ENCODE assay signal across 8 cellular contexts in genomic region chr9:114082017-114082735, GRCh38. TPM values are rescaled to one million over a fixed set of nuclear protein-coding genes. Genes with fewer than 3 reads are reported as not detected.
DNase-seq lines count a peak whose midpoint lies in the region; ATAC-seq and TF ChIP-seq lines count a peak whose summit lies in the region.

No MANE protein-coding gene starts in this region.

- intact Hi-C loops in CD4-positive, alpha-beta T cell (cut with DNase I, micrococcal nuclease), result loop anchor here (1.0 to 5.0 kb wide), 3 partner anchors 208 to 400 kb away; no protein-coding TSS in a partner anchor

- ATAC-seq in CD4-positive, alpha-beta T cell (ENCODE audit: poor library complexity), result peak; percentile 59
- ATAC-seq in GM19452 (IDR thresholded peaks at IDR 0.05; ENCODE audit: unreplicated experiment), result peak; percentile 91

- WGBS in endodermal cell (ENCODE audit: insufficient coverage in 1 of 2, insufficient read length in 1 of 2), 2 experiments, result 57 to 63% methylated on average over 8 to 10 of the region's 10 CpGs

- peak; percentile 53 to 79 (median 70) for DNase-seq in CD4-positive, alpha-beta T cell
- peak; percentile 60 for DNase-seq in HS-5 (ENCODE audit: low read depth)
- DNase-seq in NOMO-1 treated with DMSO at 0.1 percent for 48 hours (lab: John Stamatoyannopoulos, UW; ENCODE audit: unreplicated experiment), result peak; percentile 60
- DNase-seq in activated CD8-positive, alpha-beta memory T cell treated with anti-CD3 and anti-CD28 coated beads for 24 hours, result peak; percentile 92
- peak; percentile 96 for DNase-seq in endodermal cell
- peak; percentile 78 to 92 for DNase-seq in mesothelial cell of epicardium (ENCODE audit: low spot score in 2 of 2, unreplicated experiment in 2 of 2)
- DNase-seq in stimulated activated CD8-positive, alpha-beta memory T cell treated with anti-CD3 and anti-CD28 coated beads, Interleukin-2, amount 100 ng/mL, for 1 hour (ENCODE audit: low read depth in 2 of 2), result peak; percentile 41 to 63

- H3K36me3 Mint-ChIP-seq in CD4-positive, alpha-beta T cell (ENCODE audit: low read depth), result no peaks in the 10 kb centered on the region
- no peaks in the 10 kb centered on the region for H3K36me3 Mint-ChIP-seq in endodermal cell (ENCODE audit: low read depth)
- no peaks in the 10 kb centered on the region for H3K36me3 Mint-ChIP-seq in mesothelial cell of epicardium

- no peak overlapping the region for H3K4me3 ChIP-seq in endodermal cell (ENCODE audit: low read length)

- POLR2A ChIA-PET in CD4-positive, alpha-beta T cell (lab: Charles Lee), result no interaction called here

- no peak overlapping the region for H3K27ac ChIP-seq in CD4-positive, alpha-beta T cell (ENCODE audit: low read depth, low read length)
- no peak overlapping the region for H3K27ac ChIP-seq in endodermal cell (ENCODE audit: low read depth, low read length)

- H3K4me1 Mint-ChIP-seq in CD4-positive, alpha-beta T cell (ENCODE audit: low read depth), result no peaks in the 10 kb centered on the region
- H3K4me1 Mint-ChIP-seq in endodermal cell, result peaks cover 26% of the 10 kb centered on the region
- H3K4me1 Mint-ChIP-seq in mesothelial cell of epicardium, result no peaks in the 10 kb centered on the region

- CTCF ChIA-PET in CD4-positive, alpha-beta T cell (lab: Charles Lee), result interaction anchor here (0.6 to 1.1 kb wide), 10 partner anchors 9 to 209 kb away, joined by 3 to 5 read pairs (median 3); no protein-coding TSS in a partner anchor

- no peaks in the 10 kb centered on the region for H3K9me3 Mint-ChIP-seq in CD4-positive, alpha-beta T cell
- peaks cover 3% of the 10 kb centered on the region for H3K9me3 Mint-ChIP-seq in endodermal cell
- H3K9me3 Mint-ChIP-seq in mesothelial cell of epicardium, result no peaks in the 10 kb centered on the region

- no peak overlapping the region for H3K27ac Mint-ChIP-seq in CD4-positive, alpha-beta T cell
- H3K27ac Mint-ChIP-seq in endodermal cell (no peak overlapping the region), mesothelial cell of epicardium (no peak overlapping the region)

- H3K27me3 Mint-ChIP-seq in CD4-positive, alpha-beta T cell, result peaks cover 16% of the 10 kb centered on the region
- peaks cover 9% of the 10 kb centered on the region for H3K27me3 Mint-ChIP-seq in endodermal cell (ENCODE audit: insufficient read depth)
- H3K27me3 Mint-ChIP-seq in mesothelial cell of epicardium (ENCODE audit: low read depth), result peaks cover 10% of the 10 kb centered on the region

- H3K4me1 ChIP-seq in endodermal cell (ENCODE audit: control insufficient read depth, insufficient read depth, low read length), result no peaks in the 10 kb centered on the region

- H3K9ac ChIP-seq in endodermal cell (ENCODE audit: extremely low read depth, low read length, poor library complexity, severe bottlenecking), result no peak overlapping the region

- H3K27me3 ChIP-seq in CD4-positive, alpha-beta T cell (ENCODE audit: control insufficient read depth, insufficient read depth, low read length), result no peaks in the 10 kb centered on the region
- peaks cover 8% of the 10 kb centered on the region for H3K27me3 ChIP-seq in endodermal cell (ENCODE audit: control insufficient read depth, insufficient read depth, low read length, poor library complexity, severe bottlenecking)

- H3K36me3 ChIP-seq in endodermal cell (ENCODE audit: control insufficient read depth, insufficient read depth, low read length), result no peaks in the 10 kb centered on the region

- no peaks in the 10 kb centered on the region for H3K9me3 ChIP-seq in CD4-positive, alpha-beta T cell (ENCODE audit: control insufficient read depth, low read length)
- H3K9me3 ChIP-seq in endodermal cell (ENCODE audit: control insufficient read depth, low read length), result no peaks in the 10 kb centered on the region

- H3K4me3 Mint-ChIP-seq in CD4-positive, alpha-beta T cell, result no peak overlapping the region
- H3K4me3 Mint-ChIP-seq in endodermal cell (no peak overlapping the region), mesothelial cell of epicardium (no peak overlapping the region)

- TF ChIP-seq CTCF in CD4-positive, alpha-beta T cell (IDR thresholded peaks at IDR 0.05), result peak; percentile 84
- peak; percentile 86 for TF ChIP-seq CTCF in endodermal cell (conservative IDR thresholded peaks at IDR 0.05)
- TF ChIP-seq CTCF in mesothelial cell of epicardium (IDR thresholded peaks at IDR 0.05; ENCODE audit: unreplicated experiment), result peak; percentile 99

RNA-seq across cellular contexts. Expression of gene AMBP, which starts 4.1 kb away (rescaled TPM):
- total RNA-seq in CD4-positive, alpha-beta T cell, result not detected
- total RNA-seq in endodermal cell, result 1 to 10 TPM in 1 of 2 donors, under 1 TPM in 1; 0.68 to 2.9 TPM
- polyA plus RNA-seq in endodermal cell (2013, experiment 1 of 2), result 0.32 TPM
- polyA plus RNA-seq in endodermal cell (2013, experiment 2 of 2), result 0.58 TPM
- total RNA-seq in mesothelial cell of epicardium, result 0.16 to 0.22 TPM in 2 of 3 replicates, not detected in the other

RNA-seq across cellular contexts. Expression of gene KIF12, which starts 16.9 kb away (rescaled TPM):
- total RNA-seq in CD4-positive, alpha-beta T cell, result not detected
- 10 to 100 TPM; 11.4 to 16.3 TPM for total RNA-seq in endodermal cell
- polyA plus RNA-seq in endodermal cell (2013, experiment 1 of 2), result 3.3 TPM
- polyA plus RNA-seq in endodermal cell (2013, experiment 2 of 2), result 4.1 TPM
- 3.3 to 5.2 TPM (median 4.7 TPM) in 3 replicates for total RNA-seq in mesothelial cell of epicardium
